19 cellular contexts compared by ENCODE assay signal in the genomic region with DNA sequence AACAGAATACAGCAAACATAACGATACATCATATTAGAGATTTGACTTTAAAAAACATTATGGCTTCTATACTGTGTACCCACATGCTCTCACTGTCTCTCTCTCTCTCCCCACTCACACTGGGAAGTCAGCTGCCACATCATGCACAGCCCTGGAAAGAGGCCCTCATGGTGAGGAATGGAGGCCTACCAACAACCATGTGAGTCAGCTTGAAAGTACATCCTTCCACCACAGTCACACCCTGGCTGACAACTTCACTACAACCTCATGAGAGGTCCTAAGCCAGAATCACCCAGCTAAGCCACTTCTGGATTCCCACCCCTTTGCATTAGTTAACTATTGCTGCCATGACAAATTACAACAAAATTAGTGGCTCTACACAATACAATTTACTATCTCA.
DNase-seq lines count a peak whose midpoint lies in the region; ATAC-seq lines count a peak whose summit lies in the region.
"Had no signal": no experiment of that assay in that cellular context is flagged by ENCODE, and none has a peak within 500 bp of the region (broad histone marks: within the 10 kb centered on the region; RNA-seq: fewer than 3 reads in every experiment).

No MANE protein-coding gene starts in this region.

- peaks cover 4% of the 10 kb centered on the region for H3K9me3 Mint-ChIP-seq in T-helper 2 cell treated with Interferon-gamma antibody and Interleukin-4, amounts not matched to agents 5 μg/mL and 100 μg/mL, for 36 hours

- peaks cover 7% of the 10 kb centered on the region for H3K4me1 Mint-ChIP-seq in T-helper 2 cell treated with Interferon-gamma antibody and Interleukin-4, amounts not matched to agents 5 μg/mL and 100 μg/mL, for 36 hours (ENCODE audit: low read depth)

- H3K36me3 Mint-ChIP-seq in T-helper 2 cell treated with Interferon-gamma antibody and Interleukin-4, amounts not matched to agents 5 μg/mL and 100 μg/mL, for 36 hours (ENCODE audit: low read depth), result peaks cover 6% of the 10 kb centered on the region

- DNase-seq in stimulated activated CD4-positive, alpha-beta T cell treated with anti-CD3 and anti-CD28 coated beads, Interleukin-1b, Interleukin-23, amount 100 ng/mL, for 48 hours, result peak; percentile 38
- no peak for DNase-seq in stimulated activated CD4-positive, alpha-beta T cell treated with anti-CD3 and anti-CD28 coated beads, Interleukin-4, amount 100 ng/mL, for 1 hour
- peak; percentile 17 for DNase-seq in T-helper 2 cell treated with Interferon-gamma antibody and Interleukin-4, amounts not matched to agents 5 μg/mL and 100 μg/mL, for 36 hours (ENCODE audit: low spot score)
- peak; percentile 48 for DNase-seq in fibroblast of peridontal ligament (ENCODE audit: extremely low read depth)
- no peak for DNase-seq in hippocampal formation (lab: John Stamatoyannopoulos, UW)
- DNase-seq in RPMI8226, result no peak
- DNase-seq in globus pallidus (ENCODE audit: low spot score), result no peak
- DNase-seq: dermis blood vessel endothelial cell, DMS53, MM.1S, mucosa of descending colon, NCI-H2081 treated with DMSO at 0.1 percent for 48 hours, NCI-H82, SHP77 treated with DMSO at 0.1 percent for 48 hours, T1000, uterus had no signal

- no peak for ATAC-seq in GM21515 (IDR thresholded peaks at IDR 0.05; ENCODE audit: unreplicated experiment)
- ATAC-seq: gastroesophageal sphincter, GM12878, mucosa of descending colon had no signal

- H3K4me3 Mint-ChIP-seq in T-helper 2 cell treated with Interferon-gamma antibody and Interleukin-4, amounts not matched to agents 5 μg/mL and 100 μg/mL, for 36 hours, result no peak overlapping the region

- H3K27me3 Mint-ChIP-seq in T-helper 2 cell treated with Interferon-gamma antibody and Interleukin-4, amounts not matched to agents 5 μg/mL and 100 μg/mL, for 36 hours (ENCODE audit: low read depth), result no peaks in the 10 kb centered on the region

- no peak overlapping the region for H3K27ac Mint-ChIP-seq in T-helper 2 cell treated with Interferon-gamma antibody and Interleukin-4, amounts not matched to agents 5 μg/mL and 100 μg/mL, for 36 hours

Comparison
In these comparisons a context has a peak if more than half of its experiments do, and no peak if none do; other contexts are left out.
1. DNase-seq: peak in stimulated activated CD4-positive, alpha-beta T cell treated with anti-CD3 and anti-CD28 coated beads, Interleukin-1b, Interleukin-23, amount 100 ng/mL, for 48 hours (single experiment), T-helper 2 cell treated with Interferon-gamma antibody and Interleukin-4, amounts not matched to agents 5 μg/mL and 100 μg/mL, for 36 hours (single experiment) and fibroblast of peridontal ligament (single experiment); none in stimulated activated CD4-positive, alpha-beta T cell treated with anti-CD3 and anti-CD28 coated beads, Interleukin-4, amount 100 ng/mL, for 1 hour (single experiment), hippocampal formation (0 of 2), RPMI8226 (single experiment) and globus pallidus (single experiment).